In the genomic region with DNA sequence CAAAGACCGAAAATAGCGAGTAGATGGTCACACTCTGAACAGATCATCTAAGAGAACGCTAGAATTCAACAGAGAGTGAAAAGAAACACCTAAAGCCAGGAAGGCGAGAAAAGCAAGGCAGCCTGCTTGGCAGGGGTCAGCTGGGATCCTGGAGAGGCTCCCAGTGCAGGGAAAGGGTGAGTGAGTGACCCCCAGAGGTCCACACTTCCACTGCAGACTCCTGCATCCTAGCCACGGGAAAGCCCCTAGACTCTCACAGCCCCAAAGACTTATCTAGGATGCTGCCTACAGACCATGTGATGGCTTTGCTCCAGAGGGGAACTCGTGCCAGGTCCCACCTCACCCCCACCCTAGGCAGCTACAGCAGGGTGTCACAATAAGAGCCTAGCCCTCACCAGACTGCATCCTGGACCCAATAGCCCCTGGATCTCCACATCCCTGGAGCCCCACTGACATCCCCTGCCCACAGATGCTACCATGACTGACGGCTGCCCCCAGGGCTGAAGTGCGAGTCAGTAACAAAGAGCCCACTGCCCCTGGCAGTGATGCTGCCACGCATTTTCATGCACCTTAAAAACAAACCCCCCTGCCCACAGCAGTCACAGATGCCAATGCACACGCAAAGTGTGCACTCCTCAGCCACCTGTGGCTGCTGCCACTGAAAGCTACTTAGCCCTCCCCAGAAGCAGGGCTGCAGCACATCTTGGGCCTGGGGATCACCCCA, we compare ENCODE assay signal across 21 cellular contexts.
A peak's percentile ranks its signal among the peaks of the same experiment; 100 is the strongest.
DNase-seq lines count a peak whose midpoint lies in the region; ATAC-seq and TF ChIP-seq lines count a peak whose summit lies in the region.
"Had no signal": no experiment of that assay in that cellular context is flagged by ENCODE, and none has a peak within 500 bp of the region (broad histone marks: within the 10 kb centered on the region; RNA-seq: fewer than 3 reads in every experiment).

No MANE protein-coding gene starts in this region.

- H3K36me3 ChIP-seq in KOPT-K1 (ENCODE audit: insufficient read depth, low read length) (no peaks in the 10 kb centered on the region), endodermal cell (ENCODE audit: control insufficient read depth, insufficient read depth, low read length) (no peaks in the 10 kb centered on the region)

- H3K4me1 Mint-ChIP-seq in endodermal cell, result peaks cover 9% of the 10 kb centered on the region
- H3K4me1 Mint-ChIP-seq in nephron progenitor cell, result peaks cover 30% of the 10 kb centered on the region
- peaks cover 5% of the 10 kb centered on the region for H3K4me1 Mint-ChIP-seq in activated T-cell treated with anti-CD3 and anti-CD28 coated beads, Interleukin-2, amount 50 U/mL, for 72 hours (ENCODE audit: low read depth)

- H3K27ac ChIP-seq in KOPT-K1 (ENCODE audit: low read depth, low read length, poor library complexity, severe bottlenecking) (peak overlapping the region; percentile 51), endodermal cell (ENCODE audit: low read depth, low read length) (no peak overlapping the region)
- H3K27ac ChIP-seq: parathyroid adenoma, testis had no signal

- no peak overlapping the region for H3K4me3 Mint-ChIP-seq in endodermal cell
- no peak overlapping the region for H3K4me3 Mint-ChIP-seq in nephron progenitor cell
- no peak overlapping the region for H3K4me3 Mint-ChIP-seq in activated T-cell treated with anti-CD3 and anti-CD28 coated beads, Interleukin-2, amount 50 U/mL, for 72 hours
- H3K4me3 Mint-ChIP-seq: activated CD4-positive, alpha-beta T cell treated with anti-CD3 and anti-CD28 coated beads, Interleukin-2, amount 10 ng/mL, durations not matched to agents 7 days and 5 days; CD4-positive, CD25-positive, alpha-beta regulatory T cell; stimulated activated naive B cell treated with anti-CD40 and anti-IgM and Interleukin-4, amounts not matched to agents 10 μg/mL and 1 μg/mL and 100 μg/mL, for 72 hours had no signal

- H3K9ac ChIP-seq in endodermal cell (ENCODE audit: extremely low read depth, low read length, poor library complexity, severe bottlenecking), result no peak overlapping the region
- H3K9ac ChIP-seq: parathyroid adenoma had no signal

- H3K27me3 ChIP-seq in endodermal cell (ENCODE audit: control insufficient read depth, insufficient read depth, low read length, poor library complexity, severe bottlenecking), result no peaks in the 10 kb centered on the region
- H3K27me3 ChIP-seq: testis had no signal

- H3K4me1 ChIP-seq in endodermal cell (ENCODE audit: control insufficient read depth, insufficient read depth, low read length), result no peaks in the 10 kb centered on the region
- H3K4me1 ChIP-seq: parathyroid adenoma, testis had no signal

- H3K27ac Mint-ChIP-seq in endodermal cell (no peak overlapping the region), nephron progenitor cell (no peak overlapping the region)
- no peak overlapping the region for H3K27ac Mint-ChIP-seq in activated T-cell treated with anti-CD3 and anti-CD28 coated beads, Interleukin-2, amount 50 U/mL, for 72 hours
- H3K27ac Mint-ChIP-seq: activated CD4-positive, alpha-beta T cell treated with anti-CD3 and anti-CD28 coated beads, Interleukin-2, amount 10 ng/mL, durations not matched to agents 7 days and 5 days; CD4-positive, CD25-positive, alpha-beta regulatory T cell; stimulated activated naive B cell treated with anti-CD40 and anti-IgM and Interleukin-4, amounts not matched to agents 10 μg/mL and 1 μg/mL and 100 μg/mL, for 72 hours had no signal

- TF ChIP-seq CTCF in endodermal cell (conservative IDR thresholded peaks at IDR 0.05), result peak; percentile 65
- TF ChIP-seq CTCF in nephron progenitor cell (IDR thresholded peaks at IDR 0.05), result peak; percentile 19

- 87% methylated on average over 5 to 10 of the region's 10 CpGs for WGBS in endodermal cell (ENCODE audit: insufficient coverage in 1 of 2, insufficient read length in 1 of 2), 2 experiments

- H3K9me3 Mint-ChIP-seq in endodermal cell, result no peaks in the 10 kb centered on the region
- peaks cover 24% of the 10 kb centered on the region for H3K9me3 Mint-ChIP-seq in nephron progenitor cell
- peaks cover 4% of the 10 kb centered on the region in 2 donors for H3K9me3 Mint-ChIP-seq in activated T-cell treated with anti-CD3 and anti-CD28 coated beads, Interleukin-2, amount 50 U/mL, for 72 hours
- H3K9me3 Mint-ChIP-seq: activated CD4-positive, alpha-beta T cell treated with anti-CD3 and anti-CD28 coated beads, Interleukin-2, amount 10 ng/mL, durations not matched to agents 7 days and 5 days had no signal

- DNase-seq in COLO668 (lab: John Stamatoyannopoulos, UW; ENCODE audit: unreplicated experiment) (peak; percentile 14), endodermal cell (peak; percentile 60), nephron progenitor cell (peak; percentile 26), NCI-H146 treated with DMSO at 0.1 percent for 48 hours (lab: John Stamatoyannopoulos, UW; ENCODE audit: unreplicated experiment) (no peak), NCI-H82 (lab: John Stamatoyannopoulos, UW) (no peak)
- no peak for DNase-seq in activated T-cell treated with anti-CD3 and anti-CD28 coated beads, Interleukin-2, amount 50 U/mL, for 72 hours
- DNase-seq: activated CD4-positive, alpha-beta T cell treated with anti-CD3 and anti-CD28 coated beads, Interleukin-2, amount 10 ng/mL, durations not matched to agents 7 days and 5 days; CD4-positive, CD25-positive, alpha-beta regulatory T cell; DMS 273 treated with DMSO at 0.1 percent for 48 hours; foreskin melanocyte; hippocampal formation; KG1; kidney; NCI-H2029 treated with DMSO at 0.1 percent for 48 hours; NCI-H510A; stimulated activated CD4-positive, alpha-beta T cell treated with anti-CD3 and anti-CD28 coated beads, Interleukin-1b, Interleukin-23, amount 100 ng/mL, for 48 hours; stimulated activated naive B cell treated with anti-CD40 and anti-IgM and Interleukin-4, amounts not matched to agents 10 μg/mL and 1 μg/mL and 100 μg/mL, for 72 hours; testis had no signal

- H3K27me3 Mint-ChIP-seq in endodermal cell (ENCODE audit: insufficient read depth), result peaks cover 1% of the 10 kb centered on the region
- H3K27me3 Mint-ChIP-seq in nephron progenitor cell (ENCODE audit: low read depth, poor library complexity), result peaks cover 9% of the 10 kb centered on the region
- H3K27me3 Mint-ChIP-seq in activated T-cell treated with anti-CD3 and anti-CD28 coated beads, Interleukin-2, amount 50 U/mL, for 72 hours (ENCODE audit: low read depth), result no peaks in the 10 kb centered on the region
- H3K27me3 Mint-ChIP-seq: activated CD4-positive, alpha-beta T cell treated with anti-CD3 and anti-CD28 coated beads, Interleukin-2, amount 10 ng/mL, durations not matched to agents 7 days and 5 days had no signal

- H3K9me3 ChIP-seq in KOPT-K1 (ENCODE audit: insufficient read depth, low read length, poor library complexity, severe bottlenecking) (peaks cover 14% of the 10 kb centered on the region), endodermal cell (ENCODE audit: control insufficient read depth, low read length) (no peaks in the 10 kb centered on the region)
- H3K9me3 ChIP-seq: testis had no signal

- ATAC-seq in activated T-cell treated with anti-CD3 and anti-CD28 coated beads, Interleukin-2, amount 50 U/mL, for 72 hours (replicated peaks in 1 of 2), result no peak
- ATAC-seq: Right ventricle myocardium inferior; stimulated activated naive B cell treated with anti-CD40 and anti-IgM and Interleukin-4, amounts not matched to agents 10 μg/mL and 1 μg/mL and 100 μg/mL, for 72 hours had no signal

- no peak overlapping the region for H3K4me3 ChIP-seq in endodermal cell (ENCODE audit: low read length)
- H3K4me3 ChIP-seq: testis had no signal

- H3K36me3 Mint-ChIP-seq in endodermal cell (ENCODE audit: low read depth), result no peaks in the 10 kb centered on the region
- peaks cover 6% of the 10 kb centered on the region for H3K36me3 Mint-ChIP-seq in nephron progenitor cell (ENCODE audit: low read depth)
- peaks cover 3 to 5% of the 10 kb centered on the region in 2 donors for H3K36me3 Mint-ChIP-seq in activated T-cell treated with anti-CD3 and anti-CD28 coated beads, Interleukin-2, amount 50 U/mL, for 72 hours (ENCODE audit: insufficient read depth in 2 of 2)
- H3K36me3 Mint-ChIP-seq: CD4-positive, CD25-positive, alpha-beta regulatory T cell had no signal

Comparison
In these comparisons a context has a peak if more than half of its experiments do, and no peak if none do; other contexts are left out.
1. DNase-seq: peak in COLO668 (single experiment), endodermal cell (single experiment) and nephron progenitor cell (single experiment); none in activated T-cell treated with anti-CD3 and anti-CD28 coated beads, Interleukin-2, amount 50 U/mL, for 72 hours (0 of 2), NCI-H146 treated with DMSO at 0.1 percent for 48 hours (single experiment) and NCI-H82 (single experiment).